In genomic region chr6:26193467-26194328, GRCh38 we compare ENCODE assay signal across 14 cellular contexts.
A peak's percentile ranks its signal among the peaks of the same experiment; 100 is the strongest.
DNase-seq lines count a peak whose midpoint lies in the region; ATAC-seq, FAIRE-seq and TF ChIP-seq lines count a peak whose summit lies in the region.
"Had no signal": no experiment of that assay in that cellular context is flagged by ENCODE, and none has a peak within 500 bp of the region (broad histone marks: within the 10 kb centered on the region; RNA-seq: fewer than 3 reads in every experiment).

No MANE protein-coding gene starts in this region.

- ATAC-seq in stimulated activated naive CD8-positive, alpha-beta T cell treated with anti-CD3 and anti-CD28 coated beads, Interleukin-15, Interleukin-2, amounts not matched to agents 100 U/mL and 50 U/mL, for 24 hours = no peak
- no peak for ATAC-seq in T-cell (replicated peaks in 1 of 4)
- ATAC-seq in HG03108 (IDR thresholded peaks at IDR 0.05; ENCODE audit: unreplicated experiment) = no peak
- no peak for ATAC-seq in GM18520 (IDR thresholded peaks at IDR 0.05; ENCODE audit: unreplicated experiment)
- ATAC-seq: effector memory CD8-positive, alpha-beta T cell; heart left ventricle; sciatic nerve had no signal

- no peaks in the 10 kb centered on the region for H3K27me3 Mint-ChIP-seq in stimulated activated naive CD8-positive, alpha-beta T cell treated with anti-CD3 and anti-CD28 coated beads, Interleukin-15, Interleukin-2, amounts not matched to agents 100 ng/mL and 50 ng/mL, for 24 hours
- H3K27me3 Mint-ChIP-seq in T-cell (no peaks in the 10 kb centered on the region), immature natural killer cell (ENCODE audit: low read depth in 3 of 3) (peaks cover 20 to 36% (median 30%) of the 10 kb centered on the region in 3 donors)
- H3K27me3 Mint-ChIP-seq: effector memory CD8-positive, alpha-beta T cell had no signal

- no peak overlapping the region for H3K4me3 Mint-ChIP-seq in stimulated activated naive CD8-positive, alpha-beta T cell treated with anti-CD3 and anti-CD28 coated beads, Interleukin-15, Interleukin-2, amounts not matched to agents 100 ng/mL and 50 ng/mL, for 24 hours
- peak overlapping the region in 2 of 3 donors; percentile 1 to 97 for H3K4me3 Mint-ChIP-seq in T-cell
- H3K4me3 Mint-ChIP-seq in immature natural killer cell = peak overlapping the region in 2 of 5 donors; percentile 3 to 13

- peak overlapping the region; percentile 98 for H3K27ac Mint-ChIP-seq in stimulated activated naive CD8-positive, alpha-beta T cell treated with anti-CD3 and anti-CD28 coated beads, Interleukin-15, Interleukin-2, amounts not matched to agents 100 ng/mL and 50 ng/mL, for 24 hours
- peak overlapping the region; percentile 54 to 98 for H3K27ac Mint-ChIP-seq in T-cell
- H3K27ac Mint-ChIP-seq in immature natural killer cell = peak overlapping the region; percentile 96 to 99 (median 98)

- H3K4me1 Mint-ChIP-seq in stimulated activated naive CD8-positive, alpha-beta T cell treated with anti-CD3 and anti-CD28 coated beads, Interleukin-15, Interleukin-2, amounts not matched to agents 100 ng/mL and 50 ng/mL, for 24 hours (ENCODE audit: low read depth) = peaks cover 31% of the 10 kb centered on the region
- peaks cover 34 to 50% (median 38%) of the 10 kb centered on the region in 3 donors for H3K4me1 Mint-ChIP-seq in T-cell
- H3K4me1 Mint-ChIP-seq in immature natural killer cell = peaks cover 37 to 65% of the 10 kb centered on the region in 2 donors

- no peak for TF ChIP-seq POLR2A in GM12892 (IDR thresholded peaks at IDR 0.05; ENCODE audit: low read depth, low read length)

- no peak for DNase-seq in stimulated activated naive CD8-positive, alpha-beta T cell treated with anti-CD3 and anti-CD28 coated beads, Interleukin-15, Interleukin-2, amounts not matched to agents 100 U/mL and 50 U/mL, for 24 hours
- DNase-seq in T-cell = no peak
- no peak for DNase-seq in immature natural killer cell
- DNase-seq in dedifferentiated amniotic fluid mesenchymal stem cell (ENCODE audit: extremely low spot score) = no peak
- DNase-seq in GM12892 (ENCODE audit: insufficient read length) = no peak
- DNase-seq: activated CD4-positive, alpha-beta T cell treated with anti-CD3 and anti-CD28 coated beads for 4 hours; effector memory CD8-positive, alpha-beta T cell; heart left ventricle; NCI-H2107 had no signal

- no peaks in the 10 kb centered on the region for H3K9me3 Mint-ChIP-seq in stimulated activated naive CD8-positive, alpha-beta T cell treated with anti-CD3 and anti-CD28 coated beads, Interleukin-15, Interleukin-2, amounts not matched to agents 100 ng/mL and 50 ng/mL, for 24 hours
- H3K9me3 Mint-ChIP-seq in T-cell (no peaks in the 10 kb centered on the region), immature natural killer cell (no peaks in the 10 kb centered on the region)
- H3K9me3 Mint-ChIP-seq: effector memory CD8-positive, alpha-beta T cell had no signal

- CTCF ChIA-PET in T-cell (lab: Charles Lee) = interaction anchor here (0.5 to 6.4 kb wide), 7 partner anchors 10 to 1939 kb away, joined by 3 to 36 read pairs (median 3); a partner anchor contains a TSS

- peaks cover 8% of the 10 kb centered on the region for H3K36me3 Mint-ChIP-seq in stimulated activated naive CD8-positive, alpha-beta T cell treated with anti-CD3 and anti-CD28 coated beads, Interleukin-15, Interleukin-2, amounts not matched to agents 100 ng/mL and 50 ng/mL, for 24 hours (ENCODE audit: low read depth)
- H3K36me3 Mint-ChIP-seq in T-cell (no peaks in the 10 kb centered on the region), immature natural killer cell (no peaks in the 10 kb centered on the region)

- POLR2A ChIA-PET in T-cell (lab: Charles Lee) = interaction anchor here (0.6 to 9.1 kb wide), 16 partner anchors 10 to 1280 kb away, joined by 3 to 526 read pairs (median 8); a partner anchor contains a TSS

- no peak for FAIRE-seq in GM12892 (lab: Jason Lieb, UNC)
- FAIRE-seq: astrocyte had no signal
